Comparison of ENCODE assay signal across 9 cellular contexts in genomic region chr3:139797724-139798343, GRCh38.
DNase-seq lines count a peak whose midpoint lies in the region; ATAC-seq and TF ChIP-seq lines count a peak whose summit lies in the region.
"Had no signal": no experiment of that assay in that cellular context is flagged by ENCODE, and none has a peak within 500 bp of the region (broad histone marks: within the 10 kb centered on the region; RNA-seq: fewer than 3 reads in every experiment).

No MANE protein-coding gene starts in this region.

- CTCF ChIA-PET in Calu3 (lab: Charles Lee) = no interaction called here

- peaks cover 30% of the 10 kb centered on the region for H3K27me3 Mint-ChIP-seq in Calu3 (ENCODE audit: unreplicated experiment)
- H3K27me3 Mint-ChIP-seq in activated naive CD8-positive, alpha-beta T cell treated with anti-CD3 and anti-CD28 coated beads for 36 hours = peaks cover 6% of the 10 kb centered on the region

- no peaks in the 10 kb centered on the region for H3K4me1 ChIP-seq in smooth muscle cell (ENCODE audit: low read depth)

- TF ChIP-seq CTCF in Calu3 (IDR thresholded peaks at IDR 0.05; ENCODE audit: unreplicated experiment) (no peak), smooth muscle cell (IDR thresholded peaks at IDR 0.05; ENCODE audit: borderline replicate concordance, insufficient read depth, poor library complexity, severe bottlenecking) (no peak)

- H3K9me3 Mint-ChIP-seq in Calu3 (ENCODE audit: low read depth, unreplicated experiment) = peaks cover 3% of the 10 kb centered on the region
- H3K9me3 Mint-ChIP-seq in activated naive CD8-positive, alpha-beta T cell treated with anti-CD3 and anti-CD28 coated beads for 36 hours = no peaks in the 10 kb centered on the region

- no TSS peak for BruUV-seq in Calu3 (replicated peaks; lab: Mats Ljungman, UMichigan)

- no peak overlapping the region for H3K4me2 ChIP-seq in smooth muscle cell

- no peaks in the 10 kb centered on the region for H3F3A ChIP-seq in smooth muscle cell (ENCODE audit: low read depth)

- intact Hi-C loops in Calu3 (cut with micrococcal nuclease; ENCODE audit: unreplicated experiment) = no loop called here

- peak; percentile 27 for DNase-seq in Calu3
- peak; percentile 1 for DNase-seq in KG1 (lab: John Stamatoyannopoulos, UW)
- DNase-seq in activated naive CD8-positive, alpha-beta T cell treated with anti-CD3 and anti-CD28 coated beads for 36 hours = peak; percentile 8
- DNase-seq in islet precursor cell = peak; percentile 76
- no peak for DNase-seq in smooth muscle cell (lab: John Stamatoyannopoulos, UW; ENCODE audit: unreplicated experiment)
- no peak for DNase-seq in NCI-H1417 (lab: John Stamatoyannopoulos, UW)
- DNase-seq: activated gamma-delta T cell treated with Interleukin-2 at 50 U/mL for 16 hours had no signal

- no peaks in the 10 kb centered on the region for H3K79me2 ChIP-seq in smooth muscle cell (ENCODE audit: low read depth)

- H3K27me3 ChIP-seq in smooth muscle cell (ENCODE audit: low read depth) = no peaks in the 10 kb centered on the region

- no peaks in the 10 kb centered on the region for H3K4me1 Mint-ChIP-seq in Calu3 (ENCODE audit: low read depth, unreplicated experiment)
- no peaks in the 10 kb centered on the region for H3K4me1 Mint-ChIP-seq in activated naive CD8-positive, alpha-beta T cell treated with anti-CD3 and anti-CD28 coated beads for 36 hours

- no peaks in the 10 kb centered on the region for H3K9me3 ChIP-seq in smooth muscle cell (replicated peaks; ENCODE audit: low read depth)

- no peaks in the 10 kb centered on the region for H4K20me1 ChIP-seq in smooth muscle cell (ENCODE audit: low read depth)

- H3K4me3 ChIP-seq in smooth muscle cell = no peak overlapping the region

- 51% methylated on average over 8 of the region's 8 CpGs for whole genome bisulfite sequencing in smooth muscle cell (ENCODE audit: low lambda C conversion rate)

- H3K36me3 Mint-ChIP-seq in Calu3 (ENCODE audit: insufficient read depth, unreplicated experiment) = no peaks in the 10 kb centered on the region
- no peaks in the 10 kb centered on the region for H3K36me3 Mint-ChIP-seq in activated naive CD8-positive, alpha-beta T cell treated with anti-CD3 and anti-CD28 coated beads for 36 hours

- no peak overlapping the region for H3K27ac Mint-ChIP-seq in Calu3 (ENCODE audit: unreplicated experiment)
- no peak overlapping the region for H3K27ac Mint-ChIP-seq in activated naive CD8-positive, alpha-beta T cell treated with anti-CD3 and anti-CD28 coated beads for 36 hours

- ATAC-seq in GM21529 (IDR thresholded peaks at IDR 0.05; ENCODE audit: unreplicated experiment) = no peak
- ATAC-seq in HG02763 (IDR thresholded peaks at IDR 0.05; ENCODE audit: unreplicated experiment) = no peak

- H3K36me3 ChIP-seq in smooth muscle cell (ENCODE audit: low read depth) = no peaks in the 10 kb centered on the region

- H3K27ac ChIP-seq in smooth muscle cell (ENCODE audit: low read depth) = no peak overlapping the region

- H2AFZ ChIP-seq in smooth muscle cell (ENCODE audit: low read depth) = no peak overlapping the region

- H3K9ac ChIP-seq in smooth muscle cell (ENCODE audit: low read depth) = no peak overlapping the region

- no peak overlapping the region for H3K4me3 Mint-ChIP-seq in Calu3 (ENCODE audit: low read depth, unreplicated experiment)
- H3K4me3 Mint-ChIP-seq in activated naive CD8-positive, alpha-beta T cell treated with anti-CD3 and anti-CD28 coated beads for 36 hours = no peak overlapping the region

Comparison
In these comparisons a context has a peak if more than half of its experiments do, and no peak if none do; other contexts are left out.
1. DNase-seq: peak in Calu3 (single experiment), KG1 (single experiment), activated naive CD8-positive, alpha-beta T cell treated with anti-CD3 and anti-CD28 coated beads for 36 hours (single experiment) and islet precursor cell (single experiment); none in smooth muscle cell (single experiment) and NCI-H1417 (0 of 3).